ENCODE assay signal across 8 cellular contexts in genomic region chr10:31706921-31707571, GRCh38.
DNase-seq lines count a peak whose midpoint lies in the region; ATAC-seq and TF ChIP-seq lines count a peak whose summit lies in the region.

No MANE protein-coding gene starts in this region.

- H3K9me3 ChIP-seq in OCI-LY3 (ENCODE audit: insufficient read depth, low read length) (no peaks in the 10 kb centered on the region), fibroblast of lung (ENCODE audit: control insufficient read depth, insufficient read depth, low read depth, low read length) (no peaks in the 10 kb centered on the region)

- no peaks in the 10 kb centered on the region for H3K79me2 ChIP-seq in OCI-LY3 (ENCODE audit: low read length)
- H3K79me2 ChIP-seq in fibroblast of lung (ENCODE audit: control insufficient read depth, insufficient read depth, low read length) = no peaks in the 10 kb centered on the region

- H3K4me3 ChIP-seq in OCI-LY3 (ENCODE audit: low read length) (peak overlapping the region; percentile 56), fibroblast of lung (replicated peaks in 1 of 4; ENCODE audit: control extremely low read depth in 1 of 4, insufficient read depth in 1 of 4, low read depth in 3 of 4, low read length in 4 of 4) (peak overlapping the region in 1 of 4 experiments; percentile 12)

- peak overlapping the region; percentile 67 for H3K4me2 ChIP-seq in OCI-LY3 (ENCODE audit: low read length)
- H3K4me2 ChIP-seq in fibroblast of lung (ENCODE audit: extremely low read depth, insufficient read depth, low read length) = peak overlapping the region; percentile 60

- peak; percentile 48 for ATAC-seq in GM18511 (IDR thresholded peaks at IDR 0.05; ENCODE audit: unreplicated experiment)
- peak; percentile 36 for ATAC-seq in HG02642 (IDR thresholded peaks at IDR 0.05; ENCODE audit: poor library complexity, unreplicated experiment)

- H3K27me3 ChIP-seq in OCI-LY3 (ENCODE audit: low read depth, low read length) (no peaks in the 10 kb centered on the region), fibroblast of lung (ENCODE audit: control insufficient read depth, insufficient read depth, low read length) (no peaks in the 10 kb centered on the region)

- H3K27ac ChIP-seq in OCI-LY3 (ENCODE audit: low read length) = peak overlapping the region; percentile 73
- H3K27ac ChIP-seq in fibroblast of lung (ENCODE audit: insufficient read depth, low read length) = peak overlapping the region; percentile 59

- H3K36me3 ChIP-seq in OCI-LY3 (replicated peaks; ENCODE audit: low read depth, low read length) (no peaks in the 10 kb centered on the region), fibroblast of lung (ENCODE audit: control insufficient read depth, insufficient read depth, low read length) (no peaks in the 10 kb centered on the region)

- H4K20me1 ChIP-seq in OCI-LY3 (ENCODE audit: insufficient read depth, low read length) (no peaks in the 10 kb centered on the region), fibroblast of lung (ENCODE audit: control insufficient read depth, extremely low read depth, insufficient read depth, low read length) (no peaks in the 10 kb centered on the region)

- H3K9ac ChIP-seq in OCI-LY3 (ENCODE audit: low read length) = peak overlapping the region; percentile 42; the same call in 1 of the 2 replicates
- H3K9ac ChIP-seq in fibroblast of lung (ENCODE audit: insufficient read depth, low read length) = no peak overlapping the region

- TF ChIP-seq CTCF in OCI-LY3 (IDR thresholded peaks at IDR 0.05; ENCODE audit: low read depth, low read length) (no peak), fibroblast of lung (conservative IDR thresholded peaks at IDR 0.05 in 1 of 2, IDR thresholded peaks at IDR 0.05 in 1 of 2; ENCODE audit: low read depth in 1 of 2, low read length in 2 of 2) (no peak)

- H2AFZ ChIP-seq in OCI-LY3 (ENCODE audit: low read depth, low read length) = peak overlapping the region; percentile 59
- H2AFZ ChIP-seq in fibroblast of lung (ENCODE audit: low read length) = peak overlapping the region; percentile 60

- DNase-seq in fibroblast of lung (ENCODE audit: low read depth in 2 of 2) (no peak), retina (peak; percentile 56), islet precursor cell (no peak), NCI-H2029 treated with DMSO at 0.1 percent for 48 hours (lab: John Stamatoyannopoulos, UW) (no peak), kidney glomerular epithelial cell (lab: John Stamatoyannopoulos, UW) (no peak)

- peaks cover 29% of the 10 kb centered on the region for H3K4me1 ChIP-seq in OCI-LY3 (ENCODE audit: low read length)
- peaks cover 15% of the 10 kb centered on the region for H3K4me1 ChIP-seq in fibroblast of lung (ENCODE audit: control insufficient read depth, extremely low read depth, insufficient read depth, low read length)
